In the genomic region with DNA sequence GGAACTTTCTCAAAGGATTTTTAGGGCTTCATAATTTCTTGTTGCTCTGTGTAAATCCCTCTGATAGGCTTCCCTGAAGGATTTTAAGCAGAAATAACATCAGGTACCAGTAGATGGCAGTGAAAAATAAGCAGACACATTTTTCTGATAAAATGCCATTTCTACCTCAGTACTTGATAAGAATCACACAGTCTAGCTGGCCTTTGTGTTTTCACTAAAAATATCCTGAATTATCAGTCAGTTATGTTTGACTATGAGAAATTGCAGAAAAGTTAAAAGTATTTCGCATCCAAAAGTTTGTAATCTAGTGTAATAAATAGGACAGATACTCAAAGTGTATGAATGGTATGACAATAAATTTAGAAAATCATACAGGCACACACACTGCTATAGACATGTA, we compare ENCODE assay signal across 8 cellular contexts.
DNase-seq lines count a peak whose midpoint lies in the region; ATAC-seq and TF ChIP-seq lines count a peak whose summit lies in the region.

No MANE protein-coding gene starts in this region.

- H3K4me3 Mint-ChIP-seq in naive thymus-derived CD8-positive, alpha-beta T cell: no peak overlapping the region

- H3K4me1 ChIP-seq in spleen: no peaks in the 10 kb centered on the region

- no peak overlapping the region for H3K27ac ChIP-seq in spleen

- intact Hi-C loops in spleen (cut with DNase I; ENCODE audit: low total_unique reads): no loop called here

- peak; percentile 21 for DNase-seq in COLO829 (ENCODE audit: low spot score)
- peak; percentile 40 for DNase-seq in H4 (ENCODE audit: low spot score)
- peak; percentile 4 for DNase-seq in OCI-M2 (lab: John Stamatoyannopoulos, UW; ENCODE audit: unreplicated experiment)
- DNase-seq in fibroblast of mammary gland (ENCODE audit: low read depth): peak; percentile 57
- no peak for DNase-seq in spleen
- DNase-seq in activated CD8-positive, alpha-beta memory T cell treated with anti-CD3 and anti-CD28 coated beads for 24 hours: no peak
- no peak for DNase-seq in naive thymus-derived CD8-positive, alpha-beta T cell
- DNase-seq in RPMI8226: no peak

- TF ChIP-seq CTCF in fibroblast of mammary gland (conservative IDR thresholded peaks at IDR 0.05; ENCODE audit: control insufficient read depth, insufficient read depth, low read depth, low read length): peak; percentile 53
- TF ChIP-seq CTCF in spleen (IDR thresholded peaks at IDR 0.05 in 8 of 11, conservative IDR thresholded peaks at IDR 0.05 in 3 of 11): peak in 6 of 11 experiments; percentile 18 to 44 (median 32)

- H3K27ac Mint-ChIP-seq in naive thymus-derived CD8-positive, alpha-beta T cell: no peak overlapping the region

- WGBS in spleen, 5 donors: 86 to 98% (median 93%) methylated on average over 1 of the region's 1 CpG

- H3K36me3 ChIP-seq in spleen: peaks cover 2 to 19% (median 10%) of the 10 kb centered on the region in 6 donors

- peaks cover 5 to 19% (median 13%) of the 10 kb centered on the region in 3 donors for H3K36me3 Mint-ChIP-seq in naive thymus-derived CD8-positive, alpha-beta T cell

- ATAC-seq in naive thymus-derived CD8-positive, alpha-beta T cell: no peak

- no peak for TF ChIP-seq POLR2A in spleen (IDR thresholded peaks at IDR 0.05)

- H3K27me3 Mint-ChIP-seq in naive thymus-derived CD8-positive, alpha-beta T cell: no peaks in the 10 kb centered on the region

- no peaks in the 10 kb centered on the region for H3K4me1 Mint-ChIP-seq in naive thymus-derived CD8-positive, alpha-beta T cell

- no peaks in the 10 kb centered on the region for H3K27me3 ChIP-seq in spleen (replicated peaks in 1 of 7)

- peaks cover 0 to 10% (median 4%) of the 10 kb centered on the region in 8 donors for H3K9me3 ChIP-seq in spleen

- peaks cover 0 to 1% (median 0%) of the 10 kb centered on the region in 9 donors for H3K9me3 Mint-ChIP-seq in naive thymus-derived CD8-positive, alpha-beta T cell

- H3K4me3 ChIP-seq in fibroblast of mammary gland (ENCODE audit: control insufficient read depth, low read depth, low read length) (no peak overlapping the region), spleen (no peak overlapping the region)

- POLR2A ChIA-PET in naive thymus-derived CD8-positive, alpha-beta T cell (lab: Charles Lee): no interaction called here

Comparison
In these comparisons a context has a peak if more than half of its experiments do, and no peak if none do; other contexts are left out.
1. DNase-seq: peak in COLO829 (single experiment), H4 (single experiment), OCI-M2 (single experiment) and fibroblast of mammary gland (single experiment); none in spleen (single experiment), activated CD8-positive, alpha-beta memory T cell treated with anti-CD3 and anti-CD28 coated beads for 24 hours (single experiment), naive thymus-derived CD8-positive, alpha-beta T cell (0 of 10) and RPMI8226 (single experiment).